ENCODE assay signal across 1 cellular context in the genomic region with DNA sequence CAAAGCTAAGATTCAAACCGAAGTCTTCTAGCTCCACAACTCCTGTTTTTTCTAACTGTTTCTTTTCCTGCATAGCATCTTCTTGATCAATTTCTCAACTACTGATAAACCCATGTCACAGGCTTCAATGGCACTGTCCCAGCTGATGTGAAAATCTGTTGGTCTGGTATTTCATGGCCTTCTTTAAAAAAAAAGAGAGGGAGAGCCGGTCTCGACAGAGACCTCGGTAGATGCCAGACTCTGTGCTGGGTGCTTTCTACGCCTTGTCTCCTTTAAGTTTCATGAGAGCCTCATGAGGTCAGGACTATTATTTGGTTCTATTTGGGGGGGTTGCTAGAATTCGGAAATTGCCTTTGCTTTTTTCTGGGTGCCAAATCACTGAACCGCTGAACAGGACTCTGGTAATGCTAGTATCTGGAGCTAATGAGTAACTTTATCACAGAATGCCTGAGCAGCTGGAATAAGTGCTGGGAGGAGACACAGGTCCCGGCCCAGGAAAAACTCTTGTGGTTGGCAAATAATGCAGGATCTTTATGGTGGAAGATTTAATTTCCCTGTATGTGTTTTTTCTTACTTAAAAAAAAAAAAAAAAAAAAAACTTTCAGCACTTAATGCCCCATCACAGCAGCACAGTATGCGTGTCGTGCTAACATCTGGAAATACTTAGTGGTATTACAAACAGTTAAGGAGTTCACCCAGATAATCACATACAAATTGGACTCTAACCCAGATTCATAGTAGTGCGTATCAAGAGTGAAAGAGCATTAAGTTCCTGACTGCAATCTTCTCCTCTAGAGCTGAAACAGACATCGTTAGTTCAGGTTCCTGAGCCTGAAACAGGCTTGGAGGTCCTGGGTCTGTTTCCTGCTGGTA.
TF ChIP-seq lines count a peak whose summit lies in the region.

No MANE protein-coding gene starts in this region.

TF ChIP-seq in H1, 55 proteins besides CTCF, POLR2A, EP300 and RAD21:
- TF ChIP-seq BRCA1 (IDR thresholded peaks at IDR 0.05; ENCODE audit: low read depth, low read length) = no peak
- no peak for TF ChIP-seq NANOG (IDR thresholded peaks at IDR 0.05; ENCODE audit: insufficient read depth, low read depth, low read length, poor library complexity, severe bottlenecking)
- no peak for TF ChIP-seq POLR2AphosphoS5 (IDR thresholded peaks at IDR 0.05; ENCODE audit: low read depth, low read length)
- no peak for TF ChIP-seq SIRT6 (IDR thresholded peaks at IDR 0.05; ENCODE audit: low read length)
- TF ChIP-seq JUN (IDR thresholded peaks at IDR 0.05; ENCODE audit: low read depth, low read length) = no peak
- no peak for TF ChIP-seq CBX5 (IDR thresholded peaks at IDR 0.05; ENCODE audit: low read depth, low read length)
- no peak for TF ChIP-seq YY1 (IDR thresholded peaks at IDR 0.05; ENCODE audit: low read depth, low read length)
- no peak for TF ChIP-seq RXRA (IDR thresholded peaks at IDR 0.05; ENCODE audit: insufficient read depth, low read depth, low read length)
- no peak for TF ChIP-seq POU5F1 (IDR thresholded peaks at IDR 0.05; ENCODE audit: low read depth, low read length)
- TF ChIP-seq CTBP2 (IDR thresholded peaks at IDR 0.05; ENCODE audit: borderline replicate concordance, insufficient read depth, insufficient read length, low read length) = no peak
- TF ChIP-seq CBX8 (IDR thresholded peaks at IDR 0.05; ENCODE audit: borderline replicate concordance, low read depth, low read length) = no peak
- no peak for TF ChIP-seq EZH2 (IDR thresholded peaks at IDR 0.05; ENCODE audit: low read depth, low read length, severe bottlenecking)
- TF ChIP-seq MAX (IDR thresholded peaks at IDR 0.05) = no peak
- TF ChIP-seq FOSL1 (IDR thresholded peaks at IDR 0.05; ENCODE audit: insufficient read depth, low read depth, low read length) = no peak
- no peak for TF ChIP-seq JUND (IDR thresholded peaks at IDR 0.05; ENCODE audit: low read length)
- TF ChIP-seq KDM5A (IDR thresholded peaks at IDR 0.05; ENCODE audit: low read length) = no peak
- no peak for TF ChIP-seq TBP (IDR thresholded peaks at IDR 0.05; ENCODE audit: low read depth, low read length)
- no peak for TF ChIP-seq SRF (IDR thresholded peaks at IDR 0.05; ENCODE audit: low read depth, low read length)
- no peak for TF ChIP-seq RFX5 (IDR thresholded peaks at IDR 0.05; ENCODE audit: borderline replicate concordance, low read depth, low read length)
